Comparison of ENCODE assay signal across 10 cellular contexts in the genomic region with DNA sequence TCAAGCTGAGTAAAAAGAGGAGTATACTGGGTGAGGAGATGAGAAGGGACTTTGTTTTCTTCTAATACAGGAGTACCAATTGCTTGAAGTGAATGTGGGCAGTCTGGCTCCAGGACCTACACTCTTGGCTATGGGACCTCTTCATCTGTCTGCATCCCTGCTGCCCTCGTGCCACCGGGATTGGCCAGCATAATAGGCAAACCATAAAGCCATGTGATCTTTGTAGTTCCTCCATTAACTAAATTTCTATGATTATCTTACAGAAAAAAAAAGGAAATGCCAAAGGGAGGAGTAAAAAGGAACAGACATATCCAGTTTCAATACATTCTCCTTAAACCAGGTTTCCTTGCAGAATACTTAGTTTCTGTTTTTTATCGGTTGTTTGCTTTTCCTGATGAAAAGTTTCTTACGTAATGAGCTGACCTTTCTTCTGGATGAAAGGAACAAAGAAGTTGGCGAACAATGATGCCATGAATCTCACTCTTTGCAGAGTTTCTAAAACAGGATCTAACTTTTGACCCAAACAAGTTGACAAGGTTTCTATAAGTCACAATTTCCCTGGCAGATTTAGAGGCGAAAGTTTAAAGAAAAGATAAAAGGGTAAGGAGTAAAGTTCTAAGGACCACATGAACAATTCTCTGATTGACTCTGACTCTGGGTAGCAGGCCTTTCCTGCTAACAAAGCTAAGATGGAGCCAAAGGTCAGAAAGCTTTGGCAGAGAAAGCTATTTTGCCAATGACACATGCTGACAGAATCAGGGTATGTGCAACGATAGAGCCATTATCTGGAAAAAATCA. TPM values are rescaled to one million over a fixed set of nuclear protein-coding genes. Genes with fewer than 3 reads are reported as not detected.
DNase-seq lines count a peak whose midpoint lies in the region; ATAC-seq lines count a peak whose summit lies in the region.
"Had no signal": no experiment of that assay in that cellular context is flagged by ENCODE, and none has a peak within 500 bp of the region (broad histone marks: within the 10 kb centered on the region; RNA-seq: fewer than 3 reads in every experiment).

No MANE protein-coding gene starts in this region.

- no peaks in the 10 kb centered on the region for H3K9me3 ChIP-seq in SJSA1 (replicated peaks)

- H3K36me3 ChIP-seq in SJSA1, result peaks cover 97% of the 10 kb centered on the region

- peak overlapping the region; percentile 34; the same call in 1 of the 2 replicates for H3K27ac ChIP-seq in SJSA1

- H3K4me3 ChIP-seq in SJSA1, result no peak overlapping the region

- DNase-seq in Daoy (ENCODE audit: low read depth) (peak; percentile 94), SJSA1 (ENCODE audit: low read depth in 1 of 2, low spot score in 2 of 2) (no peak), fibroblast of peridontal ligament (ENCODE audit: extremely low read depth) (peak; percentile 98), pulmonary artery endothelial cell (ENCODE audit: low read depth, low spot score) (peak; percentile 91), NCI-H2227 treated with DMSO at 0.1 percent for 48 hours (lab: John Stamatoyannopoulos, UW) (no peak), cerebellum (ENCODE audit: low spot score) (no peak)
- DNase-seq in activated naive CD4-positive, alpha-beta T cell treated with Interleukin-2 at 50 U/mL for 16 hours, result no peak
- DNase-seq: NCI-H510A; stimulated activated CD4-positive, alpha-beta T cell treated with anti-CD3 and anti-CD28 coated beads, Interleukin-1b, Interleukin-23, amount 100 ng/mL, for 48 hours had no signal

- no peaks in the 10 kb centered on the region for H3K27me3 ChIP-seq in SJSA1 (replicated peaks)

- peaks cover 51% of the 10 kb centered on the region for H3K4me1 ChIP-seq in SJSA1 (replicated peaks)

- no peak for ATAC-seq in GM19463 (IDR thresholded peaks at IDR 0.05; ENCODE audit: unreplicated experiment)

RNA-seq across cellular contexts. Expression of gene LAMB1, which starts 54.1 kb away (rescaled TPM):
- 157 and 179 TPM in 2 replicates for total RNA-seq in Daoy (2014; rRNA removed; shearing (Covaris generic))
- 110 and 136 TPM in 2 replicates for total RNA-seq in SJSA1 (2014; rRNA removed; shearing (Covaris generic))
- total RNA-seq in pulmonary artery endothelial cell (542 and 685 TPM in 2 replicates), cerebellum (87.2 TPM)

RNA-seq across cellular contexts. Expression of gene DLD, which starts 57.9 kb away (rescaled TPM):
- 163 and 168 TPM in 2 replicates for total RNA-seq in Daoy (2014; rRNA removed; shearing (Covaris generic))
- 113 and 119 TPM in 2 replicates for total RNA-seq in SJSA1 (2014; rRNA removed; shearing (Covaris generic))
- 61.3 and 83.9 TPM in 2 replicates for total RNA-seq in pulmonary artery endothelial cell
- 70.8 TPM for total RNA-seq in cerebellum

Comparison
In these comparisons a context has a peak if more than half of its experiments do, and no peak if none do; other contexts are left out.
1. DNase-seq: peak in Daoy (single experiment), fibroblast of peridontal ligament (single experiment) and pulmonary artery endothelial cell (single experiment); none in SJSA1 (0 of 2), NCI-H2227 treated with DMSO at 0.1 percent for 48 hours (single experiment), cerebellum (single experiment) and activated naive CD4-positive, alpha-beta T cell treated with Interleukin-2 at 50 U/mL for 16 hours (single experiment).